In the genomic region with DNA sequence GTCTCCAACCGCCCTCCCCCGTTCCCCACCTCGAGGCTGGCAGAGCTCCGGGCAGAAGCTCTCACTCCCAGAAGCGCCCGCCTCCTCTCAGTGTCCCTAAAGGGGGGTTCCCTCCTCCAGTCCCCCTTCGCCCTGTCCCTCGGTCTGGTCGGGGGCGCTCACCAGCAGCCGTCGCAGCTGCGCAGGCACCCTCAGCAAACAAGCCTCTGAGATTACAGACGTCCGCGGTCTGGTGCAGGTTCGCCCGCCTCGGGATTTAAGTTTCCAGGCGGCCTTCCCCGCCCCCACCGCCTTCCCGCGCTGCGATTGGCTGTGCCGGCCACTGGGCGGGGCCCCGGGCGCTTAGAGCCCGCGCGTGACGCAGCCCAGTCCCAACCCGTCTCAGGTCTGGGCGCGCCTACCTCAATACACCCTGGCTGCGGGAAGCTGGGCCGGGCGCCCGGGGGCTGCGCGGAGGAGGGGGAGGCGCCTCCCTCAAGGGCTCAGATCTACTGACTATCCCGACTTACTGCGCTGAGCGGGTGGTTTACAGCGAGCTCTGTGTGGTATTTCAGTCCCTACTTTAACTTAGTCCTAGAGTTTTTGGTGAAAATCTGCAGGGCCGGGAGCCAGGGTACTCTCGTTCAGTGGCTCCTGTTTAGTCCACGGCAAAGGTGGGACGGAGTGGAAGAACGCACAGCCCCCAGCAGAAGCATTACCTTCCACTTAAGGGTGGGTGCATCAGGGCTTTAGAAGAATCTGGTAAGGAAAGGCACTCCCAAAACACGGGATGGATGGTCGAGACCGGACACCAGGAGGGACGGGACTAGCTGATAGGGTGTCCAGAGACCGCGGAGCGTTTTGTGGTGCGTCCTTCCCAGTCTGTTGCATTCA, we compare ENCODE assay signal across 8 cellular contexts. TPM values are rescaled to one million over a fixed set of nuclear protein-coding genes. Genes with fewer than 3 reads are reported as not detected.
A peak's percentile ranks its signal among the peaks of the same experiment; 100 is the strongest.
DNase-seq lines count a peak whose midpoint lies in the region; ATAC-seq and TF ChIP-seq lines count a peak whose summit lies in the region.

Gene CTSV, minus strand, starts transcription at position 234 of the 873 bp plus-strand sequence. CDS start 1,099 bp downstream, outside the sequence.

- intact Hi-C loops in ascending aorta (cut with DNase I): no loop called here

- H3K27ac ChIP-seq in ascending aorta: no peak within 1 kb of the TSS
- peak within 1 kb of the TSS; percentile 90 for H3K27ac ChIP-seq in hepatocyte

- peak within 1 kb of the TSS; percentile 87 for H3K4me2 ChIP-seq in hepatocyte

- H3K27me3 Mint-ChIP-seq in T-helper 17 cell: peaks cover 47% of the 10 kb centered on the region

- H3K27me3 ChIP-seq in ascending aorta (no peaks in the 10 kb centered on the region), hepatocyte (peaks cover 2% of the 10 kb centered on the region)

- H3K9me2 ChIP-seq in hepatocyte (replicated peaks; ENCODE audit: insufficient read depth): no peaks in the 10 kb centered on the region

- no peaks in the 10 kb centered on the region for H3K9me3 ChIP-seq in T-helper 17 cell (ENCODE audit: control insufficient read depth, low read length, poor library complexity, severe bottlenecking)
- no peaks in the 10 kb centered on the region for H3K9me3 ChIP-seq in ascending aorta
- no peaks in the 10 kb centered on the region for H3K9me3 ChIP-seq in hepatocyte (ENCODE audit: low read depth)

- no peaks in the 10 kb centered on the region for H4K20me1 ChIP-seq in hepatocyte (ENCODE audit: insufficient read depth, poor library complexity, severe bottlenecking)

- TF ChIP-seq CTCF in GM12864 (IDR thresholded peaks at IDR 0.05; ENCODE audit: low read depth, low read length, missing control alignments): no peak
- TF ChIP-seq CTCF in ascending aorta (IDR thresholded peaks at IDR 0.05): no peak
- TF ChIP-seq CTCF in hepatocyte (IDR thresholded peaks at IDR 0.05; ENCODE audit: poor library complexity): no peak

- H3K36me3 ChIP-seq in ascending aorta (no peaks in the 10 kb centered on the region), hepatocyte (replicated peaks; ENCODE audit: insufficient read depth, low read depth) (no peaks in the 10 kb centered on the region)

- peak; percentile 18 for DNase-seq in GM12864 (ENCODE audit: low read depth)
- DNase-seq in NCI-H1436 (lab: John Stamatoyannopoulos, UW): peak; percentile 92
- DNase-seq in T-helper 17 cell: peak; percentile 44 to 60 (median 56)
- peak; percentile 14 to 85 for DNase-seq in ascending aorta (ENCODE audit: low spot score in 2 of 2)
- DNase-seq in hepatocyte (ENCODE audit: low spot score): peak; percentile 97
- peak; percentile 96 for DNase-seq in retina
- no peak for DNase-seq in NK-92 (lab: John Stamatoyannopoulos, UW; ENCODE audit: unreplicated experiment)

- H3K4me3 ChIP-seq in GM12864 (ENCODE audit: low read depth, low read length) (peak within 1 kb of the TSS; percentile 54), ascending aorta (peak within 1 kb of the TSS; percentile 47 to 58), hepatocyte (peak within 1 kb of the TSS; percentile 60)

- H3K36me3 Mint-ChIP-seq in T-helper 17 cell (ENCODE audit: low read depth): peaks cover 5% of the 10 kb centered on the region

- ATAC-seq in HG02763 (IDR thresholded peaks at IDR 0.05; ENCODE audit: unreplicated experiment) (peak; percentile 97), T-helper 17 cell (peak; percentile 99)

- no peak within 1 kb of the TSS for H3K27ac Mint-ChIP-seq in T-helper 17 cell

- H3K4me1 ChIP-seq in ascending aorta (peaks cover 4 to 6% of the 10 kb centered on the region in 2 donors), hepatocyte (ENCODE audit: insufficient read depth) (no peaks in the 10 kb centered on the region)

- peak within 1 kb of the TSS; percentile 94 for H2AFZ ChIP-seq in hepatocyte

- H3K4me3 Mint-ChIP-seq in T-helper 17 cell: peak within 1 kb of the TSS; percentile 83

- whole genome bisulfite sequencing in hepatocyte (ENCODE audit: low lambda C conversion rate, missing lambda C conversion rate): under 1% methylated on average over 32 of the region's 60 CpGs

- peaks cover 6% of the 10 kb centered on the region for H3K4me1 Mint-ChIP-seq in T-helper 17 cell

- H3K79me2 ChIP-seq in hepatocyte: no peaks in the 10 kb centered on the region

RNA-seq across cellular contexts. Expression of gene CTSV, which starts in this region (rescaled TPM):
- total RNA-seq in T-helper 17 cell: not detected
- total RNA-seq in ascending aorta: not detected
- total RNA-seq in hepatocyte: 106 and 107 TPM in 2 replicates
- polyA plus RNA-seq in hepatocyte: 98.8 and 102 TPM in 2 replicates

Comparison
In these comparisons a context has a peak if more than half of its experiments do, and no peak if none do; other contexts are left out.
1. RNA of gene CTSV (total RNA-seq): 106 to 107 TPM in hepatocyte; not detected in T-helper 17 cell and not detected in ascending aorta (single experiment); every median in the first group is over 100 times any median in the second.
2. Peak in DNase-seq and ATAC-seq in T-helper 17 cell; RNA of the gene not detected or under 1 TPM.
3. Peak in DNase-seq and H3K4me3 ChIP-seq in ascending aorta; RNA of the gene not detected or under 1 TPM.
4. Peak in every context shown above with its lines, with median percentiles within 50 percentile points of each other: H3K4me3 ChIP-seq.